15 cellular contexts compared by ENCODE assay signal in the genomic region with DNA sequence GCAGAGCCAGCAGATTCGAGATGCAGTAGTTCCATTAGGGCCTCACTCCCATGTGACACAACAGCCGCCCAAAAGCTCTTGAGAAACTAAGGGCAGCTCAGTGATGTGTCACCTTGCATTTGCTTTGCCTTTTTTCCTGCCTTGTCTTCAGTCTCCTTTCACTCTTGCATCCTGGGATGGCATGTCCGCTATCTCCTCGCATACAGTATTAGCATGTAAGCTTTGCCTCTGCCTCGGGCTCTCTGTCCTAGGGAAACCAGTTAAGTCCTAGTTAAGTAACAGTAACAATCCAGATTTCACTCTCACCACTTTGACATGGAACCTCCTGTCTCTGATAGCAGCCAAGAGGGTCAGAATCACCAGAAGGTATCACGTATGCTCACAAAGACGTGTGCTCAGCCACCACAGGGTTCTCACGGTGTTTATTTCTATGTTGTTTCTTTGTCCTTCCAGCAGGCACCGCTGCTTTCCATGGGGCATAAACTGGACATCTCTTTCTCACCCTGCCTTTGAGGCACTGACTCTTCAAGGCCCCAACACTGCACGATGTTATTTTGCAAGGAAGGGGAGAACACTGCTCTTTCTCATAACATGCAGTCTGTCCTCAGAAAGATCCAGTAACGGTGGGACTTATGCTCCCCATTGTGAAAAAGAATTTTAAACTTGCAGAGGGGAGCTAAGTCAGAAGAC. TPM values are rescaled to one million over a fixed set of nuclear protein-coding genes. Genes with fewer than 3 reads are reported as not detected.
DNase-seq lines count a peak whose midpoint lies in the region; ATAC-seq and TF ChIP-seq lines count a peak whose summit lies in the region.
"Had no signal": no experiment of that assay in that cellular context is flagged by ENCODE, and none has a peak within 500 bp of the region (broad histone marks: within the 10 kb centered on the region; RNA-seq: fewer than 3 reads in every experiment).

No MANE protein-coding gene starts in this region.

- peaks cover 5% of the 10 kb centered on the region for H3K9me3 Mint-ChIP-seq in type B pancreatic cell
- H3K9me3 Mint-ChIP-seq: CD4-positive, CD25-positive, alpha-beta regulatory T cell; effector memory CD8-positive, alpha-beta T cell had no signal

- H3K36me3 Mint-ChIP-seq in type B pancreatic cell = peaks cover 4% of the 10 kb centered on the region
- H3K36me3 Mint-ChIP-seq: CD4-positive, CD25-positive, alpha-beta regulatory T cell had no signal

- H3K9me3 ChIP-seq in HUES64 (ENCODE audit: insufficient read depth, low read depth, low read length) (no peaks in the 10 kb centered on the region), iPS-15b (ENCODE audit: control insufficient read depth, insufficient read depth, low read length) (no peaks in the 10 kb centered on the region), spleen (no peaks in the 10 kb centered on the region)

- ATAC-seq in HG03025 (IDR thresholded peaks at IDR 0.05; ENCODE audit: low FRiP score, unreplicated experiment) = no peak
- ATAC-seq: effector memory CD8-positive, alpha-beta T cell; left lobe of liver had no signal

- peaks cover 63% of the 10 kb centered on the region for H3K4me1 ChIP-seq in HUES64 (ENCODE audit: insufficient read depth, low read length)
- peaks cover 40% of the 10 kb centered on the region for H3K4me1 ChIP-seq in iPS-15b (ENCODE audit: control insufficient read depth, insufficient read depth, low read length)
- H3K4me1 ChIP-seq in spleen = peaks cover 0 to 11% (median 0%) of the 10 kb centered on the region in 6 donors

- intact Hi-C loops in spleen (cut with DNase I; ENCODE audit: low total_unique reads) = no loop called here

- TF ChIP-seq POLR2A in spleen (IDR thresholded peaks at IDR 0.05) = no peak

- H3K27me3 ChIP-seq in HUES64 (ENCODE audit: insufficient read depth, low read length) = no peaks in the 10 kb centered on the region
- no peaks in the 10 kb centered on the region for H3K27me3 ChIP-seq in iPS-15b (ENCODE audit: control insufficient read depth, insufficient read depth, low read length)
- no peaks in the 10 kb centered on the region for H3K27me3 ChIP-seq in spleen (replicated peaks in 1 of 7)

- no peak overlapping the region for H3K4me3 Mint-ChIP-seq in type B pancreatic cell
- H3K4me3 Mint-ChIP-seq: CD4-positive, CD25-positive, alpha-beta regulatory T cell; effector memory CD8-positive, alpha-beta T cell had no signal

- no peaks in the 10 kb centered on the region for H3K36me3 ChIP-seq in HUES64 (ENCODE audit: insufficient read depth, low read length)
- no peaks in the 10 kb centered on the region for H3K36me3 ChIP-seq in iPS-15b (ENCODE audit: control insufficient read depth, insufficient read depth, low read length)
- H3K36me3 ChIP-seq in spleen = no peaks in the 10 kb centered on the region

- H3K4me3 ChIP-seq in HUES64 (ENCODE audit: low read length) = 0 out of 2 replicates have a peak overlapping the region, but pooled peaks have one; percentile 1
- H3K4me3 ChIP-seq in iPS-15b (ENCODE audit: low read depth, low read length) = no peak overlapping the region
- no peak overlapping the region for H3K4me3 ChIP-seq in spleen

- no peak overlapping the region for H3K27ac Mint-ChIP-seq in type B pancreatic cell
- H3K27ac Mint-ChIP-seq: CD4-positive, CD25-positive, alpha-beta regulatory T cell; effector memory CD8-positive, alpha-beta T cell had no signal

- DNase-seq in caudate nucleus (lab: John Stamatoyannopoulos, UW) (no peak), spleen (no peak), NCI-H446 treated with DMSO at 0.1 percent for 48 hours (lab: John Stamatoyannopoulos, UW) (no peak), type B pancreatic cell (ENCODE audit: extremely low spot score, unreplicated experiment) (no peak), hepatic stellate cell (ENCODE audit: low spot score) (no peak)
- DNase-seq: activated CD4-positive, alpha-beta T cell treated with anti-CD3 and anti-CD28 coated beads for 48 hours; activated gamma-delta T cell treated with Interleukin-2 at 50 U/mL for 16 hours; CD4-positive, CD25-positive, alpha-beta regulatory T cell; effector memory CD8-positive, alpha-beta T cell; NCI-H1694; SHP77 treated with DMSO at 0.1 percent for 48 hours had no signal

- H3K9ac ChIP-seq in HUES64 (ENCODE audit: low read depth, low read length) = peak overlapping the region; percentile 82
- peak overlapping the region; percentile 71 for H3K9ac ChIP-seq in iPS-15b (ENCODE audit: low read depth, low read length)

- no peaks in the 10 kb centered on the region for H3K27me3 Mint-ChIP-seq in type B pancreatic cell

- H3K27ac ChIP-seq in HUES64 (ENCODE audit: low read depth, low read length) (peak overlapping the region; percentile 97), caudate nucleus (ENCODE audit: low read depth, low read length) (peak overlapping the region; percentile 48), spleen (peak overlapping the region in 5 of 8 donors; percentile 3 to 59 (median 28))

- peaks cover 16% of the 10 kb centered on the region for H3K4me1 Mint-ChIP-seq in type B pancreatic cell (ENCODE audit: unreplicated experiment)
- H3K4me1 Mint-ChIP-seq: CD4-positive, CD25-positive, alpha-beta regulatory T cell had no signal

- WGBS in HUES64 = 48% methylated on average over 11 of the region's 11 CpGs
- WGBS in spleen, 5 donors = 83 to 91% (median 87%) methylated on average over 11 of the region's 11 CpGs

- TF ChIP-seq CTCF in spleen (IDR thresholded peaks at IDR 0.05 in 8 of 11, conservative IDR thresholded peaks at IDR 0.05 in 3 of 11) (no peak), type B pancreatic cell (conservative IDR thresholded peaks at IDR 0.05) (no peak)

RNA-seq across cellular contexts. Expression of a gene that starts 26.7 kb away (rescaled TPM):
- polyA plus RNA-seq in HUES64 (2013, experiment 1 of 2) = 27.1 TPM
- 32.6 TPM for polyA plus RNA-seq in HUES64 (2013, experiment 2 of 2)
- total RNA-seq in spleen = 100 to 1,000 TPM in 3 of 7 donors, 10 to 100 TPM in 4; 69.4 to 128 (median 90.4) TPM
- polyA plus RNA-seq in spleen = 10 to 100 TPM in 2 of 3 donors, 1 to 10 TPM in 1; 5.9 to 22.0 (median 10.8) TPM
- total RNA-seq in type B pancreatic cell (ENCODE audit: low replicate concordance) = 22.6 and 43.2 TPM in 2 replicates
- polyA plus RNA-seq: CD4-positive, CD25-positive, alpha-beta regulatory T cell had no signal

Comparison
In these comparisons a context has a peak if more than half of its experiments do, and no peak if none do; other contexts are left out.
1. H3K27ac ChIP-seq: peak in every context shown above with its lines; median percentile 97 in HUES64; 48 in caudate nucleus; 28 in spleen.